8 cellular contexts compared by ENCODE assay signal in genomic region chr1:116538527-116538926, GRCh38. TPM values are rescaled to one million over a fixed set of nuclear protein-coding genes. Genes with fewer than 3 reads are reported as not detected.
DNase-seq lines count a peak whose midpoint lies in the region; ATAC-seq and TF ChIP-seq lines count a peak whose summit lies in the region.

No MANE protein-coding gene starts in this region.

- no peak for TF ChIP-seq CTCF in prostate gland (IDR thresholded peaks at IDR 0.05)

- H3K4me3 Mint-ChIP-seq in activated naive CD8-positive, alpha-beta T cell treated with anti-CD3 and anti-CD28 coated beads, Interleukin-2, amount 50 U/mL, for 24 hours: peak overlapping the region; percentile 8
- H3K4me3 Mint-ChIP-seq in stimulated activated effector memory CD8-positive, alpha-beta T cell treated with anti-CD3 and anti-CD28 coated beads, Interleukin-12 subunit alpha, Interleukin-12 subunit beta, amount 100 ng/mL, for 72 hours: peak overlapping the region; percentile 8

- peaks cover 51% of the 10 kb centered on the region for H3K4me1 Mint-ChIP-seq in activated naive CD8-positive, alpha-beta T cell treated with anti-CD3 and anti-CD28 coated beads, Interleukin-2, amount 50 U/mL, for 24 hours
- peaks cover 71% of the 10 kb centered on the region for H3K4me1 Mint-ChIP-seq in stimulated activated effector memory CD8-positive, alpha-beta T cell treated with anti-CD3 and anti-CD28 coated beads, Interleukin-12 subunit alpha, Interleukin-12 subunit beta, amount 100 ng/mL, for 72 hours

- H3K27me3 ChIP-seq in prostate gland (replicated peaks; ENCODE audit: insufficient read depth): no peaks in the 10 kb centered on the region

- no peak for TF ChIP-seq POLR2A in prostate gland (IDR thresholded peaks at IDR 0.05)

- ATAC-seq in GM21447 (IDR thresholded peaks at IDR 0.05; ENCODE audit: unreplicated experiment) (peak; percentile 68), HG03575 (IDR thresholded peaks at IDR 0.05; ENCODE audit: extremely low read depth, insufficient number of reproducible peaks, low FRiP score, unreplicated experiment) (peak; percentile 45), HG02970 (IDR thresholded peaks at IDR 0.05; ENCODE audit: low FRiP score, unreplicated experiment) (no peak)
- ATAC-seq in activated naive CD8-positive, alpha-beta T cell treated with anti-CD3 and anti-CD28 coated beads, Interleukin-2, amount 50 U/mL, for 24 hours: peak; percentile 98
- ATAC-seq in stimulated activated effector memory CD8-positive, alpha-beta T cell treated with anti-CD3 and anti-CD28 coated beads, Interleukin-12 subunit alpha, Interleukin-12 subunit beta, amount 100 ng/mL, for 72 hours: peak; percentile 98

- H3K4me3 ChIP-seq in prostate gland: no peak overlapping the region

- no peaks in the 10 kb centered on the region for H3K27me3 Mint-ChIP-seq in activated naive CD8-positive, alpha-beta T cell treated with anti-CD3 and anti-CD28 coated beads, Interleukin-2, amount 50 U/mL, for 24 hours

- H3K9me3 Mint-ChIP-seq in activated naive CD8-positive, alpha-beta T cell treated with anti-CD3 and anti-CD28 coated beads, Interleukin-2, amount 50 U/mL, for 24 hours: no peaks in the 10 kb centered on the region
- H3K9me3 Mint-ChIP-seq in stimulated activated effector memory CD8-positive, alpha-beta T cell treated with anti-CD3 and anti-CD28 coated beads, Interleukin-12 subunit alpha, Interleukin-12 subunit beta, amount 100 ng/mL, for 72 hours: peaks cover 3% of the 10 kb centered on the region

- intact Hi-C loops in prostate gland (cut with DNase I): no loop called here

- WGBS in prostate gland: 100% methylated on average over 1 of the region's 1 CpG

- H3K9me3 ChIP-seq in prostate gland: no peaks in the 10 kb centered on the region

- DNase-seq in GM04503 (ENCODE audit: low read depth): peak; percentile 6
- DNase-seq in activated naive CD8-positive, alpha-beta T cell treated with anti-CD3 and anti-CD28 coated beads, Interleukin-2, amount 50 U/mL, for 24 hours: no peak
- DNase-seq in stimulated activated effector memory CD8-positive, alpha-beta T cell treated with anti-CD3 and anti-CD28 coated beads, Interleukin-12 subunit alpha, Interleukin-12 subunit beta, amount 100 ng/mL, for 72 hours (ENCODE audit: low spot score in 2 of 2): no peak
- DNase-seq in GF-D8 (lab: John Stamatoyannopoulos, UW): no peak
- no peak for DNase-seq in prostate gland (ENCODE audit: low spot score)

- no peaks in the 10 kb centered on the region for H3K36me3 ChIP-seq in prostate gland

- peak overlapping the region; percentile 64 for H3K27ac Mint-ChIP-seq in activated naive CD8-positive, alpha-beta T cell treated with anti-CD3 and anti-CD28 coated beads, Interleukin-2, amount 50 U/mL, for 24 hours
- peak overlapping the region; percentile 14 for H3K27ac Mint-ChIP-seq in stimulated activated effector memory CD8-positive, alpha-beta T cell treated with anti-CD3 and anti-CD28 coated beads, Interleukin-12 subunit alpha, Interleukin-12 subunit beta, amount 100 ng/mL, for 72 hours

- peaks cover 68% of the 10 kb centered on the region for H3K36me3 Mint-ChIP-seq in activated naive CD8-positive, alpha-beta T cell treated with anti-CD3 and anti-CD28 coated beads, Interleukin-2, amount 50 U/mL, for 24 hours (ENCODE audit: low read depth)
- H3K36me3 Mint-ChIP-seq in stimulated activated effector memory CD8-positive, alpha-beta T cell treated with anti-CD3 and anti-CD28 coated beads, Interleukin-12 subunit alpha, Interleukin-12 subunit beta, amount 100 ng/mL, for 72 hours: peaks cover 99% of the 10 kb centered on the region

- no peaks in the 10 kb centered on the region for H3K4me1 ChIP-seq in prostate gland (replicated peaks)

- no peak overlapping the region for H3K27ac ChIP-seq in prostate gland

RNA-seq across cellular contexts. Expression of gene CD58, which starts 32.3 kb away (rescaled TPM):
- total RNA-seq in prostate gland: 10 to 100 TPM; 10.4 to 13.7 TPM
